12 cellular contexts compared by ENCODE assay signal in the genomic region with DNA sequence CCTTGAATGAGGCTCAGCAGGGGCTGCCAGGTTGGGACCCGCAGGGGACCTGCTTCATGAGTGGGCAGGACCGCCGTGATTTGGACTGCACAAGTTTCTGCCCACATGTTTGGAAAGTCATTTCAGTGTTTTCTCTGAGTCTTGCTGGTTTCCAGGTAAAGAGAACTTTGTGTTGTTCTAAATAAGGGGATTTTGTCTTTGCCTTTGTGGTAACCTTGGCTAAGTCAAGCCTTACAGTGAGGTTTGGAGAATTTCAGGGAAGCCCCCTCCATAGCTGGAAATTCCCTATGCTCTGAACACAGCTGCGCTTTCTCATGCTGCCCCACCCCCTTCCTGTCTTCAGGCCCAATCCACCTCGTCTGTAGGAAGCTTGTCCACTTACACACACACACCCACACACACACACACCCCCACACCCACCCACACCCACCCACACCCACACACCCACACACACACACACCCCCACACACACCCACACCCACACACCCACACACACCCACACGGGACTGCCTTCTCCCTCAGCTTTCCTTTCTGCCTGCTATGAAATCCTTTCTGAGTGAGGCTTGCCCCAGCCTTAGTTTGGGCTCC.
A peak's percentile ranks its signal among the peaks of the same experiment; 100 is the strongest.
DNase-seq lines count a peak whose midpoint lies in the region; ATAC-seq, FAIRE-seq and TF ChIP-seq lines count a peak whose summit lies in the region.
"Had no signal": no experiment of that assay in that cellular context is flagged by ENCODE, and none has a peak within 500 bp of the region (broad histone marks: within the 10 kb centered on the region; RNA-seq: fewer than 3 reads in every experiment).

No MANE protein-coding gene starts in this region.

- no peaks in the 10 kb centered on the region for H3K4me1 ChIP-seq in hepatocyte (ENCODE audit: insufficient read depth)
- H3K4me1 ChIP-seq: upper lobe of left lung had no signal

- no peaks in the 10 kb centered on the region for H3K9me2 ChIP-seq in hepatocyte (replicated peaks; ENCODE audit: insufficient read depth)

- H3K9me3 ChIP-seq in T-helper 17 cell (ENCODE audit: control insufficient read depth, low read length, poor library complexity, severe bottlenecking) (no peaks in the 10 kb centered on the region), hepatocyte (ENCODE audit: low read depth) (no peaks in the 10 kb centered on the region)
- H3K9me3 ChIP-seq: upper lobe of left lung had no signal

- no peaks in the 10 kb centered on the region for H3K36me3 ChIP-seq in hepatocyte (replicated peaks; ENCODE audit: insufficient read depth, low read depth)
- H3K36me3 ChIP-seq: upper lobe of left lung had no signal

- peak overlapping the region; percentile 67 for H3K27ac Mint-ChIP-seq in T-helper 17 cell

- no peak overlapping the region for H3K4me2 ChIP-seq in hepatocyte

- no peaks in the 10 kb centered on the region for H3K27me3 Mint-ChIP-seq in T-helper 17 cell

- no peak overlapping the region for H2AFZ ChIP-seq in hepatocyte

- no peaks in the 10 kb centered on the region for H3K79me2 ChIP-seq in hepatocyte

- ATAC-seq in GM21529 (IDR thresholded peaks at IDR 0.05; ENCODE audit: unreplicated experiment) = peak; percentile 72
- peak; percentile 92 for ATAC-seq in T-helper 17 cell
- ATAC-seq in HG03565 (IDR thresholded peaks at IDR 0.05; ENCODE audit: unreplicated experiment) = no peak

- peak overlapping the region; percentile 9 for H3K4me3 Mint-ChIP-seq in T-helper 17 cell

- H3K4me1 Mint-ChIP-seq in T-helper 17 cell = peaks cover 4% of the 10 kb centered on the region

- DNase-seq in GM18507 (ENCODE audit: extremely low spot score, insufficient read length, low read depth) (no peak), T-helper 17 cell (peak in 1 of 3 donors; percentile 13), hepatocyte (ENCODE audit: low spot score) (no peak), posterior vena cava (ENCODE audit: low spot score) (no peak), HK-2 (ENCODE audit: unreplicated experiment) (no peak)
- DNase-seq in stimulated activated CD4-positive, alpha-beta T cell treated with anti-CD3 and anti-CD28 coated beads, Interleukin-15, amount 100 ng/mL, for 48 hours (ENCODE audit: low read depth in 2 of 2) = peak; percentile 17 to 33
- DNase-seq: KBM-7, NCI-H446 treated with DMSO at 0.1 percent for 48 hours, SHP77, upper lobe of left lung had no signal

- intact Hi-C loops in posterior vena cava (cut with DNase I) = no loop called here

- H3K27ac ChIP-seq in hepatocyte = no peak overlapping the region
- H3K27ac ChIP-seq: upper lobe of left lung had no signal

- no peaks in the 10 kb centered on the region for H3K27me3 ChIP-seq in hepatocyte
- H3K27me3 ChIP-seq: upper lobe of left lung had no signal

- TF ChIP-seq CTCF in hepatocyte (IDR thresholded peaks at IDR 0.05; ENCODE audit: poor library complexity) = no peak

- peak; percentile 84 for FAIRE-seq in GM18507 (lab: Jason Lieb, UNC)

- no peak overlapping the region for H3K4me3 ChIP-seq in hepatocyte
- H3K4me3 ChIP-seq: upper lobe of left lung had no signal

- H4K20me1 ChIP-seq in hepatocyte (ENCODE audit: insufficient read depth, poor library complexity, severe bottlenecking) = no peaks in the 10 kb centered on the region

- WGBS in hepatocyte (ENCODE audit: low lambda C conversion rate, missing lambda C conversion rate) = 86% methylated on average over 5 of the region's 6 CpGs

- no peaks in the 10 kb centered on the region for H3K36me3 Mint-ChIP-seq in T-helper 17 cell (ENCODE audit: low read depth)

Comparison
In these comparisons a context has a peak if more than half of its experiments do, and no peak if none do; other contexts are left out.
1. DNase-seq: peak in stimulated activated CD4-positive, alpha-beta T cell treated with anti-CD3 and anti-CD28 coated beads, Interleukin-15, amount 100 ng/mL, for 48 hours (2 of 2); none in GM18507 (single experiment), hepatocyte (single experiment), posterior vena cava (single experiment) and HK-2 (single experiment).